ENCODE assay signal across 9 cellular contexts in genomic region chr11:100695911-100696310, GRCh38.
"Had no signal": no experiment of that assay in that cellular context is flagged by ENCODE, and none has a peak within 500 bp of the region (broad histone marks: within the 10 kb centered on the region; RNA-seq: fewer than 3 reads in every experiment).

No MANE protein-coding gene starts in this region.

- H3K4me3 Mint-ChIP-seq: H9, HFFc6 had no signal

- H3K4me3 ChIP-seq: GM23248, K562 had no signal

- H3K27ac Mint-ChIP-seq: HFFc6 had no signal

- H3K27ac ChIP-seq: GM23248, HL-60 had no signal

- DNase-seq: GM23248, GOT3, H9, HFFc6, KG1 had no signal

- ATAC-seq: HCT116, HepG2, K562 had no signal

- H3K9ac ChIP-seq: GM23248 had no signal

- H2AFZ ChIP-seq: GM23248 had no signal

- H3K9me3 Mint-ChIP-seq: H9, HFFc6 had no signal
